ENCODE assay signal across 10 cellular contexts in genomic region chr19:5434970-5435641, GRCh38. TPM values are rescaled to one million over a fixed set of nuclear protein-coding genes. Genes with fewer than 3 reads are reported as not detected.
DNase-seq lines count a peak whose midpoint lies in the region; ATAC-seq and TF ChIP-seq lines count a peak whose summit lies in the region.
"Had no signal": no experiment of that assay in that cellular context is flagged by ENCODE, and none has a peak within 500 bp of the region (broad histone marks: within the 10 kb centered on the region; RNA-seq: fewer than 3 reads in every experiment).

No MANE protein-coding gene starts in this region.

- DNase-seq in GM03348 (ENCODE audit: low spot score) (peak; percentile 86), SJSA1 (ENCODE audit: low read depth in 1 of 2, low spot score in 2 of 2) (peak; percentile 94 to 95), endothelial cell (ENCODE audit: low spot score) (no peak), right cardiac atrium (no peak), iPS-NIHi7 (ENCODE audit: extremely low spot score) (no peak), activated gamma-delta T cell (lab: John Stamatoyannopoulos, UW) (no peak)
- peak; percentile 71 for DNase-seq in stimulated activated CD4-positive, alpha-beta T cell treated with anti-CD3 and anti-CD28 coated beads, Interleukin-1b, Interleukin-23, amount 100 ng/mL, for 48 hours
- DNase-seq: heart left ventricle had no signal

- H3K4me1 ChIP-seq in SJSA1 (replicated peaks): peaks cover 30% of the 10 kb centered on the region
- no peaks in the 10 kb centered on the region for H3K4me1 ChIP-seq in right cardiac atrium (ENCODE audit: control insufficient read depth, insufficient read depth, low read length)
- H3K4me1 ChIP-seq: heart left ventricle had no signal

- TF ChIP-seq CTCF in endothelial cell (IDR thresholded peaks at IDR 0.05; ENCODE audit: unreplicated experiment): no peak

- H3K4me3 Mint-ChIP-seq in endothelial cell (ENCODE audit: unreplicated experiment): peak overlapping the region; percentile 58

- 68% methylated on average over 9 of the region's 9 CpGs for WGBS in right cardiac atrium

- H3K9me3 ChIP-seq in SJSA1 (replicated peaks): no peaks in the 10 kb centered on the region
- H3K9me3 ChIP-seq in right cardiac atrium (ENCODE audit: control insufficient read depth, low read length): no peaks in the 10 kb centered on the region
- H3K9me3 ChIP-seq: heart left ventricle had no signal

- no peaks in the 10 kb centered on the region for H3K36me3 ChIP-seq in SJSA1
- H3K36me3 ChIP-seq: heart left ventricle had no signal

- H3K9me3 Mint-ChIP-seq in endothelial cell (ENCODE audit: unreplicated experiment): no peaks in the 10 kb centered on the region

- no peaks in the 10 kb centered on the region; the same call in 1 of the 2 replicates for H3K27me3 ChIP-seq in SJSA1 (replicated peaks)
- no peaks in the 10 kb centered on the region for H3K27me3 ChIP-seq in right cardiac atrium (ENCODE audit: control insufficient read depth, insufficient read depth)

- H3K4me3 ChIP-seq in SJSA1: no peak overlapping the region
- no peak overlapping the region for H3K4me3 ChIP-seq in right cardiac atrium (ENCODE audit: low read length)
- H3K4me3 ChIP-seq: heart left ventricle had no signal

- intact Hi-C loops in right cardiac atrium (cut with DNase I): no loop called here

- no peaks in the 10 kb centered on the region for H3K4me1 Mint-ChIP-seq in endothelial cell (ENCODE audit: unreplicated experiment)

- ATAC-seq in GM18511 (IDR thresholded peaks at IDR 0.05; ENCODE audit: unreplicated experiment) (no peak), right cardiac atrium (no peak)

- H3K36me3 Mint-ChIP-seq in endothelial cell (ENCODE audit: low read depth, unreplicated experiment): no peaks in the 10 kb centered on the region

- H3K27me3 Mint-ChIP-seq in endothelial cell (ENCODE audit: unreplicated experiment): peaks cover 4% of the 10 kb centered on the region

- H3K27ac Mint-ChIP-seq in endothelial cell (ENCODE audit: unreplicated experiment): no peak overlapping the region

- H3K27ac ChIP-seq in SJSA1: peak overlapping the region; percentile 27
- no peak overlapping the region for H3K27ac ChIP-seq in right cardiac atrium (ENCODE audit: low read length)
- H3K27ac ChIP-seq: heart left ventricle had no signal

RNA-seq across cellular contexts. Expression of gene ZNRF4, which starts 20.1 kb away (rescaled TPM):
- total RNA-seq in SJSA1 (2014; rRNA removed; shearing (Covaris generic)): not detected in 2 replicates
- not detected for total RNA-seq in endothelial cell (ENCODE audit: unreplicated experiment)
- total RNA-seq in right cardiac atrium: not detected
- polyA plus RNA-seq in right cardiac atrium: not detected
- total RNA-seq: heart left ventricle; T-helper 2 cell treated with Interferon-gamma antibody and Interleukin-4, amounts not matched to agents 100 ng/mL and 5 ng/mL, for 36 hours had no signal
- polyA plus RNA-seq: heart left ventricle had no signal

Comparison
In these comparisons a context has a peak if more than half of its experiments do, and no peak if none do; other contexts are left out.
1. DNase-seq: peak in GM03348 (single experiment), SJSA1 (2 of 2) and stimulated activated CD4-positive, alpha-beta T cell treated with anti-CD3 and anti-CD28 coated beads, Interleukin-1b, Interleukin-23, amount 100 ng/mL, for 48 hours (single experiment); none in endothelial cell (single experiment), right cardiac atrium (0 of 3), iPS-NIHi7 (single experiment) and activated gamma-delta T cell (single experiment).